ENCODE assay signal across 11 cellular contexts in genomic region chr1:53116307-53116810, GRCh38. TPM values are rescaled to one million over a fixed set of nuclear protein-coding genes. Genes with fewer than 3 reads are reported as not detected.
"Had no signal": no experiment of that assay in that cellular context is flagged by ENCODE, and none has a peak within 500 bp of the region (broad histone marks: within the 10 kb centered on the region; RNA-seq: fewer than 3 reads in every experiment).

No MANE protein-coding gene starts in this region.

- ATAC-seq: T-helper 17 cell had no signal

- H3K27me3 ChIP-seq: pancreas had no signal

- H3K27ac ChIP-seq: dorsolateral prefrontal cortex, esophagus muscularis mucosa, pancreas had no signal

- H3K4me1 ChIP-seq: pancreas had no signal

- H3K4me3 ChIP-seq: dorsolateral prefrontal cortex, esophagus muscularis mucosa, pancreas had no signal

- H3K9me3 ChIP-seq: pancreas had no signal

- DNase-seq: activated effector memory CD4-positive, alpha-beta T cell treated with anti-CD3 and anti-CD28 coated beads, Interleukin-2, amount 50 U/mL, for 16 hours; activated naive CD8-positive, alpha-beta T cell treated with anti-CD3 and anti-CD28 coated beads for 36 hours; activated T-cell treated with anti-CD3 and anti-CD28 coated beads, Interleukin-2, amount 50 U/mL, for 24 hours; anterior cingulate cortex; dorsolateral prefrontal cortex; mammary epithelial cell; T-helper 17 cell had no signal

- H3K36me3 ChIP-seq: esophagus muscularis mucosa, pancreas had no signal

RNA-seq across cellular contexts. Expression of gene SLC1A7, which starts 26.1 kb away (rescaled TPM):
- total RNA-seq: activated naive CD8-positive, alpha-beta T cell treated with anti-CD3 and anti-CD28 coated beads for 36 hours; mammary epithelial cell; pancreas; T-helper 17 cell; urinary bladder had no signal
- polyA plus RNA-seq: mammary epithelial cell, neural cell had no signal

RNA-seq across cellular contexts. Expression of gene PODN, which starts 54.3 kb away (rescaled TPM):
- total RNA-seq: activated naive CD8-positive, alpha-beta T cell treated with anti-CD3 and anti-CD28 coated beads for 36 hours; mammary epithelial cell; T-helper 17 cell had no signal
- polyA plus RNA-seq: mammary epithelial cell had no signal
